In genomic region chr6:99232003-99232402, GRCh38 we compare ENCODE assay signal across 21 cellular contexts.
"Had no signal": no experiment of that assay in that cellular context is flagged by ENCODE, and none has a peak within 500 bp of the region (broad histone marks: within the 10 kb centered on the region; RNA-seq: fewer than 3 reads in every experiment).

No MANE protein-coding gene starts in this region.

- H3K4me3 ChIP-seq: coronary artery, gastroesophageal sphincter, left ventricle myocardium inferior, lower lobe of right lung, sigmoid colon, skin epidermis, stomach, thoracic aorta, transverse colon had no signal

- H3K4me3 Mint-ChIP-seq: endodermal cell, naive B cell, nephron had no signal

- H3K9me3 ChIP-seq: gastroesophageal sphincter, left ventricle myocardium inferior, lower lobe of right lung, sigmoid colon, stomach, thoracic aorta, transverse colon had no signal

- H3K27me3 ChIP-seq: sigmoid colon, transverse colon had no signal

- H3K4me1 ChIP-seq: gastroesophageal sphincter, left ventricle myocardium inferior, lower lobe of right lung, sigmoid colon, stomach, transverse colon had no signal

- H3K27ac Mint-ChIP-seq: endodermal cell, naive B cell, nephron had no signal

- H3K36me3 ChIP-seq: gastroesophageal sphincter, left ventricle myocardium inferior, lower lobe of right lung, sigmoid colon, stomach, thoracic aorta, transverse colon had no signal

- DNase-seq: effector CD4-positive, alpha-beta T cell; endodermal cell; glutamatergic neuron; islet precursor cell; left ventricle myocardium inferior; lower lobe of right lung; mesenchymal stem cell; midbrain; naive B cell; sigmoid colon; stimulated activated CD4-positive, alpha-beta T cell treated with anti-CD3 and anti-CD28 coated beads, Interleukin-2, amount 100 ng/mL, for 24 hours; stimulated activated CD4-positive, alpha-beta T cell treated with anti-CD3 and anti-CD28 coated beads, Interleukin-4, amount 100 ng/mL, for 4 hours; stimulated activated naive CD4-positive, alpha-beta T cell; stomach; substantia nigra; transverse colon had no signal

- ATAC-seq: gastroesophageal sphincter, lower lobe of right lung had no signal

- H3K27ac ChIP-seq: coronary artery, gastroesophageal sphincter, left ventricle myocardium inferior, lower lobe of right lung, sigmoid colon, skin epidermis, stomach, thoracic aorta, transverse colon had no signal

- H3K4me1 Mint-ChIP-seq: endodermal cell, naive B cell had no signal

- H3K36me3 Mint-ChIP-seq: naive B cell had no signal

- H3K9me3 Mint-ChIP-seq: endodermal cell, nephron had no signal
